1 cellular context compared by ENCODE assay signal in genomic region chr16:87765776-87766484, GRCh38.
A peak's percentile ranks its signal among the peaks of the same experiment; 100 is the strongest.
TF ChIP-seq lines count a peak whose summit lies in the region.

Gene KLHDC4 (minus strand): TSS chr16:87765986. CDS start chr16:87765890, 96 bp downstream.

TF ChIP-seq in HepG2, 621 proteins besides CTCF, POLR2A, EP300 and RAD21 (continued from another document and continues in another):
- TF ChIP-seq RFXANK (CRISPR knock-in tag; IDR thresholded peaks at IDR 0.05) = peak; percentile 80; the same call in 1 of the 2 replicates
- no peak; the same call in 1 of the 2 replicates for TF ChIP-seq MYNN (CRISPR knock-in tag; IDR thresholded peaks at IDR 0.05; ENCODE audit: low read depth)
- TF ChIP-seq HDAC6 (IDR thresholded peaks at IDR 0.05; ENCODE audit: low read depth, low read length) = no peak
- peak; percentile 59 for TF ChIP-seq PTBP1 (IDR thresholded peaks at IDR 0.05; ENCODE audit: low read depth, low read length, poor library complexity, severe bottlenecking)
- no peak for TF ChIP-seq STAG1 (CRISPR knock-in tag; IDR thresholded peaks at IDR 0.05)
- TF ChIP-seq ZNF83 (CRISPR knock-in tag; IDR thresholded peaks at IDR 0.05; ENCODE audit: borderline replicate concordance) = peak; percentile 91; the same call in 1 of the 2 replicates
- TF ChIP-seq DMAP1 (CRISPR knock-in tag; IDR thresholded peaks at IDR 0.05) = peak; percentile 93
- peak; percentile 85 for TF ChIP-seq E2F5 (CRISPR knock-in tag; conservative IDR thresholded peaks at IDR 0.05)
- peak; percentile 87; the same call in 1 of the 2 replicates for TF ChIP-seq ZNF891 (CRISPR knock-in tag; IDR thresholded peaks at IDR 0.05)
- TF ChIP-seq GPN1 (CRISPR knock-in tag; IDR thresholded peaks at IDR 0.05; ENCODE audit: borderline replicate concordance) = no peak
- TF ChIP-seq PATZ1 (CRISPR knock-in tag; IDR thresholded peaks at IDR 0.05) = peak; percentile 76
- TF ChIP-seq SNAPC5 (CRISPR knock-in tag; IDR thresholded peaks at IDR 0.05; ENCODE audit: borderline replicate concordance) = 0 out of 2 replicates have a peak, but pooled peaks have one; percentile 59
- TF ChIP-seq ZNF556 (CRISPR knock-in tag; IDR thresholded peaks at IDR 0.05; ENCODE audit: borderline replicate concordance) = 0 out of 2 replicates have a peak, but pooled peaks have one; percentile 37
- TF ChIP-seq SKIL (CRISPR knock-in tag; IDR thresholded peaks at IDR 0.05; ENCODE audit: borderline replicate concordance) = no peak
- peak; percentile 54; the same call in 1 of the 2 replicates for TF ChIP-seq RBAK (CRISPR knock-in tag; IDR thresholded peaks at IDR 0.05)
- TF ChIP-seq MED1 (CRISPR knock-in tag; IDR thresholded peaks at IDR 0.05) = peak; percentile 76
- TF ChIP-seq SP140L (CRISPR knock-in tag; IDR thresholded peaks at IDR 0.05; ENCODE audit: borderline replicate concordance) = 0 out of 2 replicates have a peak, but pooled peaks have one; percentile 47
- TF ChIP-seq IKZF1 (IDR thresholded peaks at IDR 0.05) = no peak
- TF ChIP-seq FOSL1 (CRISPR knock-in tag; IDR thresholded peaks at IDR 0.05; ENCODE audit: borderline replicate concordance) = no peak
- TF ChIP-seq GABPB1 (CRISPR knock-in tag; IDR thresholded peaks at IDR 0.05) = peak; percentile 99
- peak; percentile 94 for TF ChIP-seq PCBP1 (IDR thresholded peaks at IDR 0.05; ENCODE audit: borderline replicate concordance, low read depth, low read length)
- no peak for TF ChIP-seq ZFP36 (IDR thresholded peaks at IDR 0.05; ENCODE audit: borderline replicate concordance, low read depth, low read length, partially characterized antibody)
- peak; percentile 98 for TF ChIP-seq ATF1 (CRISPR knock-in tag; IDR thresholded peaks at IDR 0.05)
- no peak for TF ChIP-seq THAP8 (CRISPR knock-in tag; IDR thresholded peaks at IDR 0.05; ENCODE audit: borderline replicate concordance)
- peak; percentile 77; the same call in 1 of the 2 replicates for TF ChIP-seq ZFP1 (CRISPR knock-in tag; IDR thresholded peaks at IDR 0.05)
- no peak for TF ChIP-seq JUN (CRISPR knock-in tag; IDR thresholded peaks at IDR 0.05)
- peak; percentile 30; the same call in 1 of the 2 replicates for TF ChIP-seq SOX5 (CRISPR knock-in tag; IDR thresholded peaks at IDR 0.05; ENCODE audit: borderline replicate concordance)
- TF ChIP-seq TSC22D2 (CRISPR knock-in tag; IDR thresholded peaks at IDR 0.05; ENCODE audit: borderline replicate concordance) = no peak; the same call in 1 of the 2 replicates
- TF ChIP-seq NFATC3 (CRISPR knock-in tag; IDR thresholded peaks at IDR 0.05) = no peak
- no peak for TF ChIP-seq ZBTB8A (CRISPR knock-in tag; IDR thresholded peaks at IDR 0.05; ENCODE audit: borderline replicate concordance, low read depth)
- TF ChIP-seq ZNF276 (CRISPR knock-in tag; IDR thresholded peaks at IDR 0.05; ENCODE audit: low read depth) = peak; percentile 70; the same call in 1 of the 2 replicates
- no peak for TF ChIP-seq ZNF234 (CRISPR knock-in tag; conservative IDR thresholded peaks at IDR 0.05)
- peak; percentile 76; the same call in 1 of the 2 replicates for TF ChIP-seq PAWR (CRISPR knock-in tag; IDR thresholded peaks at IDR 0.05; ENCODE audit: borderline replicate concordance)
- TF ChIP-seq PLRG1 (conservative IDR thresholded peaks at IDR 0.05) = no peak
- TF ChIP-seq ZNF724P (CRISPR knock-in tag; IDR thresholded peaks at IDR 0.05; ENCODE audit: borderline replicate concordance) = peak; percentile 82
- 0 out of 2 replicates have a peak, but pooled peaks have one; percentile 60 for TF ChIP-seq ZNF800 (CRISPR knock-in tag; IDR thresholded peaks at IDR 0.05)
- TF ChIP-seq ZBTB37 (CRISPR knock-in tag; IDR thresholded peaks at IDR 0.05) = no peak
- peak; percentile 91; the same call in 1 of the 2 replicates for TF ChIP-seq ETV6 (CRISPR knock-in tag; conservative IDR thresholded peaks at IDR 0.05)
- no peak for TF ChIP-seq ZNF282 (IDR thresholded peaks at IDR 0.05; ENCODE audit: partially characterized antibody)
- TF ChIP-seq ZNF737 (CRISPR knock-in tag; IDR thresholded peaks at IDR 0.05; ENCODE audit: borderline replicate concordance) = no peak
- no peak for TF ChIP-seq ZNF383 (CRISPR knock-in tag; IDR thresholded peaks at IDR 0.05; ENCODE audit: borderline replicate concordance)
- TF ChIP-seq ZNF17 (CRISPR knock-in tag; IDR thresholded peaks at IDR 0.05) = no peak
- TF ChIP-seq SP1 (IDR thresholded peaks at IDR 0.05) = no peak
- peak; percentile 96 for TF ChIP-seq SP1 (CRISPR knock-in tag; IDR thresholded peaks at IDR 0.05)
- TF ChIP-seq ZNF629 (CRISPR knock-in tag; conservative IDR thresholded peaks at IDR 0.05) = no peak
- TF ChIP-seq ZNF441 (CRISPR knock-in tag; IDR thresholded peaks at IDR 0.05; ENCODE audit: borderline replicate concordance) = peak; percentile 34; the same call in 1 of the 2 replicates
- TF ChIP-seq MXD3 (CRISPR knock-in tag; IDR thresholded peaks at IDR 0.05) = peak; percentile 91
- no peak; the same call in 1 of the 2 replicates for TF ChIP-seq ZNF660 (CRISPR knock-in tag; IDR thresholded peaks at IDR 0.05; ENCODE audit: borderline replicate concordance, low read depth)
- TF ChIP-seq ZNF10 (CRISPR knock-in tag; IDR thresholded peaks at IDR 0.05; ENCODE audit: borderline replicate concordance, low read depth) = no peak
- peak; percentile 80; the same call in 1 of the 2 replicates for TF ChIP-seq ZNF792 (CRISPR knock-in tag; IDR thresholded peaks at IDR 0.05)
- TF ChIP-seq ARID3A (IDR thresholded peaks at IDR 0.05; ENCODE audit: low read depth, low read length) = no peak
- no peak for TF ChIP-seq ZNF577 (CRISPR knock-in tag; IDR thresholded peaks at IDR 0.05; ENCODE audit: borderline replicate concordance, low read depth)
- 0 out of 2 replicates have a peak, but pooled peaks have one; percentile 28 for TF ChIP-seq RFX5 (IDR thresholded peaks at IDR 0.05; ENCODE audit: low read depth, low read length)
- peak; percentile 93; the same call in 1 of the 2 replicates for TF ChIP-seq TMF1 (CRISPR knock-in tag; IDR thresholded peaks at IDR 0.05; ENCODE audit: low read depth)
- TF ChIP-seq JDP2 (CRISPR knock-in tag; IDR thresholded peaks at IDR 0.05; ENCODE audit: borderline replicate concordance) = no peak
- no peak; the same call in 1 of the 2 replicates for TF ChIP-seq ZNF749 (CRISPR knock-in tag; IDR thresholded peaks at IDR 0.05; ENCODE audit: borderline replicate concordance)
- TF ChIP-seq ZSCAN29 (CRISPR knock-in tag; conservative IDR thresholded peaks at IDR 0.05) = no peak
- peak; percentile 58; the same call in 1 of the 2 replicates for TF ChIP-seq CBX5 (CRISPR knock-in tag; IDR thresholded peaks at IDR 0.05; ENCODE audit: borderline replicate concordance)
